ENCODE assay signal across 5 cellular contexts in the genomic region with DNA sequence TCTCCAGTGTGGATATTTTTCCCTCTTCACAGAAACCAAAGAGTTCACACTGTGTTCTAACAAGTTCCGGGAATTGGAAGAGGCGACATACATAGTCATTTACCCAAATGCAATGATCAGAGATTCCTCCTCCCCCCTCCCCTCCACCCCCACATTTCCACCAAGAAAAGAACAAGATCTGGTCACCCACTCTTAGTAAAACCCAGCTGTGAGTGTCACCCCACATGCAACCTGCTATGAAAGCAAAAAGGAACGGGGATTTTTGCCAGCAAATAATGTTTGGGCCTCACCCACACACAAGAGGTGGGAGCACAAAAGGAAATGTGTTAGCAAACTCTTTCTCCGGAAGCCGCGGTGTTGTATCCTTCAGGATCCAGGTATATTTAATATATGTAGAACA.
"Had no signal": no experiment of that assay in that cellular context is flagged by ENCODE, and none has a peak within 500 bp of the region (broad histone marks: within the 10 kb centered on the region; RNA-seq: fewer than 3 reads in every experiment).

No MANE protein-coding gene starts in this region.

- DNase-seq: GOT3, H7, HFFc6 had no signal

- ATAC-seq: HCT116, HepG2 had no signal
